1 cellular context compared by ENCODE assay signal in genomic region chr19:36423925-36424324, GRCh38.
TF ChIP-seq lines count a peak whose summit lies in the region.

No MANE protein-coding gene starts in this region.

TF ChIP-seq in GM23338, 12 proteins besides CTCF, POLR2A, EP300 and RAD21 (continued from another document):
- TF ChIP-seq, protein P1, sequence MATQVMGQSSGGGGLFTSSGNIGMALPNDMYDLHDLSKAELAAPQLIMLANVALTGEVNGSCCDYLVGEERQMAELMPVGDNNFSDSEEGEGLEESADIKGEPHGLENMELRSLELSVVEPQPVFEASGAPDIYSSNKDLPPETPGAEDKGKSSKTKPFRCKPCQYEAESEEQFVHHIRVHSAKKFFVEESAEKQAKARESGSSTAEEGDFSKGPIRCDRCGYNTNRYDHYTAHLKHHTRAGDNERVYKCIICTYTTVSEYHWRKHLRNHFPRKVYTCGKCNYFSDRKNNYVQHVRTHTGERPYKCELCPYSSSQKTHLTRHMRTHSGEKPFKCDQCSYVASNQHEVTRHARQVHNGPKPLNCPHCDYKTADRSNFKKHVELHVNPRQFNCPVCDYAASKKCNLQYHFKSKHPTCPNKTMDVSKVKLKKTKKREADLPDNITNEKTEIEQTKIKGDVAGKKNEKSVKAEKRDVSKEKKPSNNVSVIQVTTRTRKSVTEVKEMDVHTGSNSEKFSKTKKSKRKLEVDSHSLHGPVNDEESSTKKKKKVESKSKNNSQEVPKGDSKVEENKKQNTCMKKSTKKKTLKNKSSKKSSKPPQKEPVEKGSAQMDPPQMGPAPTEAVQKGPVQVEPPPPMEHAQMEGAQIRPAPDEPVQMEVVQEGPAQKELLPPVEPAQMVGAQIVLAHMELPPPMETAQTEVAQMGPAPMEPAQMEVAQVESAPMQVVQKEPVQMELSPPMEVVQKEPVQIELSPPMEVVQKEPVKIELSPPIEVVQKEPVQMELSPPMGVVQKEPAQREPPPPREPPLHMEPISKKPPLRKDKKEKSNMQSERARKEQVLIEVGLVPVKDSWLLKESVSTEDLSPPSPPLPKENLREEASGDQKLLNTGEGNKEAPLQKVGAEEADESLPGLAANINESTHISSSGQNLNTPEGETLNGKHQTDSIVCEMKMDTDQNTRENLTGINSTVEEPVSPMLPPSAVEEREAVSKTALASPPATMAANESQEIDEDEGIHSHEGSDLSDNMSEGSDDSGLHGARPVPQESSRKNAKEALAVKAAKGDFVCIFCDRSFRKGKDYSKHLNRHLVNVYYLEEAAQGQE (IDR thresholded peaks at IDR 0.05; ENCODE audit: unreplicated experiment) = no peak
- TF ChIP-seq NANOG (IDR thresholded peaks at IDR 0.05; ENCODE audit: borderline replicate concordance) = no peak
